Comparison of ENCODE assay signal across 8 cellular contexts in genomic region chr1:155978325-155978972, GRCh38. TPM values are rescaled to one million over a fixed set of nuclear protein-coding genes. Genes with fewer than 3 reads are reported as not detected.
DNase-seq lines count a peak whose midpoint lies in the region; ATAC-seq and TF ChIP-seq lines count a peak whose summit lies in the region.

Gene ARHGEF2, minus strand, starts transcription at chr1:155978547. Its CDS starts 120 bp downstream, at chr1:155978427.

- H3K36me3 Mint-ChIP-seq in activated T-helper 1 cell treated with anti-CD3 and anti-CD28 coated beads, Interleukin-12 subunit alpha, Interleukin-12 subunit beta, Interleukin-2, Interleukin-4 antibody, amounts not matched to agents 30 ng/mL and 10 ng/mL and 1 ng/mL, durations not matched to agents 14 hours and 24 hours and 36 hours (ENCODE audit: low read depth) = peaks cover 37% of the 10 kb centered on the region
- no peaks in the 10 kb centered on the region for H3K36me3 Mint-ChIP-seq in nephron (ENCODE audit: low read depth)

- H3K4me1 Mint-ChIP-seq in activated T-helper 1 cell treated with anti-CD3 and anti-CD28 coated beads, Interleukin-12 subunit alpha, Interleukin-12 subunit beta, Interleukin-2, Interleukin-4 antibody, amounts not matched to agents 30 ng/mL and 10 ng/mL and 1 ng/mL, durations not matched to agents 14 hours and 24 hours and 36 hours (ENCODE audit: low read depth) = peaks cover 78% of the 10 kb centered on the region
- peaks cover 75% of the 10 kb centered on the region for H3K4me1 Mint-ChIP-seq in nephron

- intact Hi-C loops in activated T-helper 1 cell treated with anti-CD3 and anti-CD28 coated beads, Interleukin-12 subunit alpha, Interleukin-12 subunit beta, Interleukin-2, Interleukin-4 antibody, amounts not matched to agents 30 ng/mL and 10 ng/mL and 1 ng/mL, durations not matched to agents 14 hours and 24 hours and 36 hours (cut with micrococcal nuclease) = loop anchor here (1.0 to 10.0 kb wide), 7 partner anchors 42 to 656 kb away; partner anchors contain the start of genes KHDC4, LAMTOR2, RUSC1 and SSR2

- peak within 1 kb of the TSS; percentile 92 for H3K4me3 Mint-ChIP-seq in activated T-helper 1 cell treated with anti-CD3 and anti-CD28 coated beads, Interleukin-12 subunit alpha, Interleukin-12 subunit beta, Interleukin-2, Interleukin-4 antibody, amounts not matched to agents 30 ng/mL and 10 ng/mL and 1 ng/mL, durations not matched to agents 14 hours and 24 hours and 36 hours
- peak within 1 kb of the TSS; percentile 92 to 95 (median 95) for H3K4me3 Mint-ChIP-seq in nephron

- H3K9me3 Mint-ChIP-seq in activated T-helper 1 cell treated with anti-CD3 and anti-CD28 coated beads, Interleukin-12 subunit alpha, Interleukin-12 subunit beta, Interleukin-2, Interleukin-4 antibody, amounts not matched to agents 30 ng/mL and 10 ng/mL and 1 ng/mL, durations not matched to agents 14 hours and 24 hours and 36 hours = no peaks in the 10 kb centered on the region
- H3K9me3 Mint-ChIP-seq in nephron = no peaks in the 10 kb centered on the region

- peak within 1 kb of the TSS; percentile 95 for H3K27ac Mint-ChIP-seq in activated T-helper 1 cell treated with anti-CD3 and anti-CD28 coated beads, Interleukin-12 subunit alpha, Interleukin-12 subunit beta, Interleukin-2, Interleukin-4 antibody, amounts not matched to agents 30 ng/mL and 10 ng/mL and 1 ng/mL, durations not matched to agents 14 hours and 24 hours and 36 hours
- H3K27ac Mint-ChIP-seq in nephron = peak within 1 kb of the TSS; percentile 95 to 97 (median 96)

- no peak for TF ChIP-seq CTCF in fibroblast of mammary gland (conservative IDR thresholded peaks at IDR 0.05; ENCODE audit: control insufficient read depth, insufficient read depth, low read depth, low read length)
- TF ChIP-seq CTCF in nephron (IDR thresholded peaks at IDR 0.05; ENCODE audit: unreplicated experiment in 3 of 3) = peak in 2 of 3 experiments; percentile 18 to 37

- ATAC-seq in GM18867 (IDR thresholded peaks at IDR 0.05; ENCODE audit: unreplicated experiment) = peak; percentile 63

- no peaks in the 10 kb centered on the region for H3K27me3 Mint-ChIP-seq in activated T-helper 1 cell treated with anti-CD3 and anti-CD28 coated beads, Interleukin-12 subunit alpha, Interleukin-12 subunit beta, Interleukin-2, Interleukin-4 antibody, amounts not matched to agents 30 ng/mL and 10 ng/mL and 1 ng/mL, durations not matched to agents 14 hours and 24 hours and 36 hours (ENCODE audit: insufficient read depth)
- peaks cover 4% of the 10 kb centered on the region for H3K27me3 Mint-ChIP-seq in nephron (ENCODE audit: low read depth)

- H3K4me3 ChIP-seq in fibroblast of mammary gland (ENCODE audit: control insufficient read depth, low read depth, low read length) = peak within 1 kb of the TSS; percentile 80

- peak; percentile 64 for DNase-seq in AG08395 (ENCODE audit: low spot score)
- DNase-seq in HT1080 (ENCODE audit: low read depth) = peak; percentile 79
- peak; percentile 89 for DNase-seq in RKO (ENCODE audit: low spot score)
- DNase-seq in activated T-helper 1 cell treated with anti-CD3 and anti-CD28 coated beads, Interleukin-12 subunit alpha, Interleukin-12 subunit beta, Interleukin-2, Interleukin-4 antibody, amounts not matched to agents 30 ng/mL and 10 ng/mL and 1 ng/mL, durations not matched to agents 14 hours and 24 hours and 36 hours (ENCODE audit: low spot score) = peak; percentile 71
- peak; percentile 53 for DNase-seq in fibroblast of mammary gland (ENCODE audit: low read depth)
- DNase-seq in stimulated activated naive CD4-positive, alpha-beta T cell treated with Interleukin-2 at 50 U/mL for 16 hours (lab: John Stamatoyannopoulos, UW) = peak; percentile 76

RNA-seq across cellular contexts. Expression of gene ARHGEF2, which starts in this region (rescaled TPM):
- 91.6 and 96.6 TPM in 2 replicates for total RNA-seq in HT1080 (2014; rRNA removed; shearing (Covaris generic))
- polyA plus RNA-seq in HT1080 (2015; cell fraction: cytosol; rRNA removed) = 131 and 142 TPM in 2 replicates
- polyA plus RNA-seq in HT1080 (2015; cell fraction: nucleus; rRNA removed) = 389 and 412 TPM in 2 replicates
- total RNA-seq in activated T-helper 1 cell treated with anti-CD3 and anti-CD28 coated beads, Interleukin-12 subunit alpha, Interleukin-12 subunit beta, Interleukin-2, Interleukin-4 antibody, amounts not matched to agents 30 ng/mL and 10 ng/mL and 1 ng/mL, durations not matched to agents 14 hours and 24 hours and 36 hours = 221 and 222 TPM in 2 replicates

Comparison
In these comparisons a context has a peak if more than half of its experiments do, and no peak if none do; other contexts are left out.
1. Peak in every context shown above with its lines: DNase-seq, ATAC-seq and H3K4me3 ChIP-seq.